In genomic region chr11:30855383-30856006, GRCh38 we compare ENCODE assay signal across 9 cellular contexts.
DNase-seq lines count a peak whose midpoint lies in the region; ATAC-seq and TF ChIP-seq lines count a peak whose summit lies in the region.
"Had no signal": no experiment of that assay in that cellular context is flagged by ENCODE, and none has a peak within 500 bp of the region (broad histone marks: within the 10 kb centered on the region; RNA-seq: fewer than 3 reads in every experiment).

No MANE protein-coding gene starts in this region.

- H3K4me3 ChIP-seq in adipocyte (ENCODE audit: low read length) (no peak overlapping the region), kidney epithelial cell (ENCODE audit: low read depth, low read length) (no peak overlapping the region)
- H3K4me3 ChIP-seq: SJSA1 had no signal

- peak; percentile 30 for TF ChIP-seq CTCF in kidney epithelial cell (IDR thresholded peaks at IDR 0.05; ENCODE audit: insufficient read depth, low read length, poor library complexity, severe bottlenecking)

- DNase-seq in ACHN (peak; percentile 3), HT-29 (ENCODE audit: low spot score) (peak; percentile 39), adipocyte (ENCODE audit: low read depth) (peak; percentile 59), kidney epithelial cell (ENCODE audit: low read depth) (no peak), middle frontal gyrus (ENCODE audit: extremely low spot score, low spot score) (no peak), cerebellum (ENCODE audit: low spot score) (no peak)

- H3K36me3 ChIP-seq in adipocyte (ENCODE audit: control insufficient read depth, insufficient read depth, low read length, severe bottlenecking) (no peaks in the 10 kb centered on the region), kidney epithelial cell (ENCODE audit: control insufficient read depth, insufficient read depth, low read length) (no peaks in the 10 kb centered on the region)
- H3K36me3 ChIP-seq: SJSA1 had no signal

- H3K9me3 ChIP-seq in adipocyte (ENCODE audit: control insufficient read depth, low read length), result no peaks in the 10 kb centered on the region
- H3K9me3 ChIP-seq: SJSA1 had no signal

- no peaks in the 10 kb centered on the region for H3K4me1 ChIP-seq in adipocyte (ENCODE audit: control insufficient read depth, insufficient read depth, low read length)
- H3K4me1 ChIP-seq: SJSA1 had no signal

- ATAC-seq in GM19395 (IDR thresholded peaks at IDR 0.05; ENCODE audit: unreplicated experiment) (no peak), GM19467 (IDR thresholded peaks at IDR 0.05; ENCODE audit: unreplicated experiment) (no peak)

- no peak overlapping the region for H3K9ac ChIP-seq in adipocyte (ENCODE audit: low read length)

- peaks cover 26% of the 10 kb centered on the region for H3K27me3 ChIP-seq in adipocyte (replicated peaks; ENCODE audit: control insufficient read depth, insufficient read depth, low read length)
- no peaks in the 10 kb centered on the region for H3K27me3 ChIP-seq in kidney epithelial cell (ENCODE audit: control insufficient read depth, insufficient read depth, low read length)
- H3K27me3 ChIP-seq: SJSA1 had no signal

- in situ Hi-C loops in ACHN (cut with HindIII; ENCODE audit: low pct_ligation_motif_present, low pct_unique_long_range_greater_than_20kb, low sequenced_read_pairs), result no loop called here

Comparison
In these comparisons a context has a peak if more than half of its experiments do, and no peak if none do; other contexts are left out.
1. DNase-seq: peak in ACHN (single experiment), HT-29 (single experiment) and adipocyte (single experiment); none in kidney epithelial cell (single experiment), middle frontal gyrus (single experiment) and cerebellum (single experiment).